ENCODE assay signal across 8 cellular contexts in genomic region chr9:81529556-81530193, GRCh38.
DNase-seq lines count a peak whose midpoint lies in the region; ATAC-seq, FAIRE-seq and TF ChIP-seq lines count a peak whose summit lies in the region.

No MANE protein-coding gene starts in this region.

- H3K27me3 ChIP-seq in astrocyte (ENCODE audit: insufficient read depth, low read length): no peaks in the 10 kb centered on the region

- H3K9ac ChIP-seq in astrocyte (ENCODE audit: low read length): no peak overlapping the region

- no peaks in the 10 kb centered on the region for H4K20me1 ChIP-seq in astrocyte (ENCODE audit: insufficient read depth, low read length)

- no peak overlapping the region for H3K4me3 Mint-ChIP-seq in astrocyte (ENCODE audit: unreplicated experiment)

- H2AFZ ChIP-seq in astrocyte (ENCODE audit: low read depth, low read length): no peak overlapping the region

- intact Hi-C loops in Right ventricle myocardium superior (cut with DNase I) (loop anchor here (10.0 kb wide), 1 partner anchor 315 kb away; no protein-coding TSS in a partner anchor), cardiac septum (cut with DNase I) (loop anchor here (5.0 to 10.0 kb wide), 2 partner anchors 73 to 1075 kb away; no protein-coding TSS in a partner anchor)

- no peak for TF ChIP-seq CTCF in astrocyte (IDR thresholded peaks at IDR 0.05; ENCODE audit: insufficient read depth, low read depth, low read length)

- H3K27ac Mint-ChIP-seq in astrocyte (ENCODE audit: unreplicated experiment): peak overlapping the region; percentile 67

- no peak overlapping the region for H3K4me2 ChIP-seq in astrocyte (ENCODE audit: low read length)

- no peaks in the 10 kb centered on the region for H3K27me3 Mint-ChIP-seq in astrocyte (ENCODE audit: low read depth, unreplicated experiment)

- no peaks in the 10 kb centered on the region for H3K9me3 ChIP-seq in astrocyte (ENCODE audit: insufficient read depth, low read depth, low read length)

- no peak overlapping the region for H3K4me3 ChIP-seq in astrocyte (ENCODE audit: insufficient read depth, low read depth, low read length)

- no peaks in the 10 kb centered on the region for H3K36me3 ChIP-seq in astrocyte (ENCODE audit: insufficient read depth, low read length)

- DNase-seq in Right ventricle myocardium superior: no peak
- DNase-seq in cardiac septum (ENCODE audit: low spot score): no peak
- peak; percentile 55 for DNase-seq in astrocyte (ENCODE audit: low read depth)
- DNase-seq in iris pigment epithelial cell (ENCODE audit: low read depth): peak; percentile 74
- no peak for DNase-seq in stimulated activated naive CD4-positive, alpha-beta T cell (lab: John Stamatoyannopoulos, UW)
- no peak for DNase-seq in D341Med (ENCODE audit: low spot score)

- ATAC-seq in Right ventricle myocardium superior (ENCODE audit: poor library complexity) (peak; percentile 49), HG03097 (IDR thresholded peaks at IDR 0.05; ENCODE audit: low FRiP score, unreplicated experiment) (no peak), GM19463 (IDR thresholded peaks at IDR 0.05; ENCODE audit: unreplicated experiment) (no peak)

- H3K4me1 ChIP-seq in astrocyte (ENCODE audit: insufficient read depth, low read length): no peaks in the 10 kb centered on the region

- H3K79me2 ChIP-seq in astrocyte (ENCODE audit: insufficient read depth, low read length): no peaks in the 10 kb centered on the region

- peaks cover 26% of the 10 kb centered on the region for H3K4me1 Mint-ChIP-seq in astrocyte (ENCODE audit: low read depth, unreplicated experiment)

- H3K36me3 Mint-ChIP-seq in astrocyte (ENCODE audit: low read depth, unreplicated experiment): no peaks in the 10 kb centered on the region

- no peak for FAIRE-seq in astrocyte (lab: Jason Lieb, UNC)

- no peaks in the 10 kb centered on the region for H3K9me3 Mint-ChIP-seq in astrocyte (ENCODE audit: unreplicated experiment)

- no peak overlapping the region for H3K27ac ChIP-seq in astrocyte (ENCODE audit: low read depth, low read length)

Comparison
In these comparisons a context has a peak if more than half of its experiments do, and no peak if none do; other contexts are left out.
1. DNase-seq: peak in astrocyte (single experiment) and iris pigment epithelial cell (single experiment); none in Right ventricle myocardium superior (single experiment), cardiac septum (single experiment), stimulated activated naive CD4-positive, alpha-beta T cell (0 of 6) and D341Med (single experiment).